ENCODE assay signal across 23 cellular contexts in genomic region chr22:46639843-46640242, GRCh38. TPM values are rescaled to one million over a fixed set of nuclear protein-coding genes. Genes with fewer than 3 reads are reported as not detected.
DNase-seq lines count a peak whose midpoint lies in the region; ATAC-seq, FAIRE-seq and TF ChIP-seq lines count a peak whose summit lies in the region.
"Had no signal": no experiment of that assay in that cellular context is flagged by ENCODE, and none has a peak within 500 bp of the region (broad histone marks: within the 10 kb centered on the region; RNA-seq: fewer than 3 reads in every experiment).

No MANE protein-coding gene starts in this region.

- no peaks in the 10 kb centered on the region for H3K27me3 ChIP-seq in right atrium auricular region
- no peaks in the 10 kb centered on the region for H3K27me3 ChIP-seq in mesenchymal stem cell (ENCODE audit: control insufficient read depth in 1 of 2, insufficient read depth in 1 of 2, low read length in 2 of 2)
- no peaks in the 10 kb centered on the region for H3K27me3 ChIP-seq in vagina

- peaks cover 12% of the 10 kb centered on the region for H3K79me1 ChIP-seq in mesenchymal stem cell (replicated peaks; ENCODE audit: low read length, poor library complexity, severe bottlenecking)

- H4K91ac ChIP-seq in mesenchymal stem cell (ENCODE audit: low read length) = no peak overlapping the region

- H3K4me2 ChIP-seq in mesenchymal stem cell (ENCODE audit: low read length, poor library complexity, severe bottlenecking) = no peak overlapping the region

- no peak overlapping the region for H4K8ac ChIP-seq in mesenchymal stem cell (ENCODE audit: low read length)

- no peak overlapping the region for H3K18ac ChIP-seq in mesenchymal stem cell (ENCODE audit: low read depth in 1 of 2, low read length in 2 of 2)

- no peak overlapping the region for H2BK5ac ChIP-seq in mesenchymal stem cell (ENCODE audit: low read depth, low read length, poor library complexity, severe bottlenecking)

- no peak overlapping the region for H2AK5ac ChIP-seq in mesenchymal stem cell (ENCODE audit: low read length, severe bottlenecking)

- TF ChIP-seq POLR2A in vagina (IDR thresholded peaks at IDR 0.05) = no peak

- no peak overlapping the region for H2BK15ac ChIP-seq in mesenchymal stem cell (ENCODE audit: low read depth, poor library complexity, severe bottlenecking)

- H3K9me3 ChIP-seq in right atrium auricular region (no peaks in the 10 kb centered on the region), mesenchymal stem cell (ENCODE audit: control insufficient read depth, low read length) (no peaks in the 10 kb centered on the region), vagina (no peaks in the 10 kb centered on the region)

- H3K9ac ChIP-seq in mesenchymal stem cell (ENCODE audit: low read length) = no peak overlapping the region

- H2BK12ac ChIP-seq in mesenchymal stem cell (ENCODE audit: low read length in 2 of 2) = no peak overlapping the region

- no peak overlapping the region for H3K4ac ChIP-seq in mesenchymal stem cell (ENCODE audit: low read depth in 1 of 2, low read length in 2 of 2)

- H3K4me3 ChIP-seq in right atrium auricular region = no peak overlapping the region
- H3K4me3 ChIP-seq in astrocyte of the spinal cord (ENCODE audit: low read depth, low read length) = no peak overlapping the region
- H3K4me3 ChIP-seq in mesenchymal stem cell (ENCODE audit: insufficient read depth in 1 of 2, low read depth in 1 of 2, low read length in 2 of 2) = no peak overlapping the region
- H3K4me3 ChIP-seq in vagina = no peak overlapping the region

- H3K4me1 ChIP-seq in right atrium auricular region = peaks cover 0 to 59% of the 10 kb centered on the region in 2 donors
- H3K4me1 ChIP-seq in mesenchymal stem cell (ENCODE audit: control insufficient read depth, insufficient read depth, low read depth, low read length) = peaks cover 38% of the 10 kb centered on the region
- H3K4me1 ChIP-seq in vagina = peaks cover 14% of the 10 kb centered on the region

- ATAC-seq in left ventricle myocardium superior = no peak
- ATAC-seq: HCT116 had no signal

- H3K36me3 ChIP-seq in right atrium auricular region (peaks cover 6% of the 10 kb centered on the region), mesenchymal stem cell (ENCODE audit: control insufficient read depth in 1 of 2, insufficient read depth in 2 of 2, low read depth in 1 of 2, low read length in 2 of 2) (peaks cover 3 to 18% of the 10 kb centered on the region in 2 experiments), vagina (no peaks in the 10 kb centered on the region)

- H2AFZ ChIP-seq in mesenchymal stem cell (ENCODE audit: low read depth, low read length) = no peak overlapping the region

- WGBS in mesenchymal stem cell = 91% methylated on average over 11 of the region's 11 CpGs

- H2BK120ac ChIP-seq in mesenchymal stem cell (ENCODE audit: low read depth, low read length) = no peak overlapping the region

- intact Hi-C loops in left ventricle myocardium superior (cut with micrococcal nuclease) = no loop called here
- intact Hi-C loops in vagina (cut with DNase I) = no loop called here

- H3K23ac ChIP-seq in mesenchymal stem cell (ENCODE audit: low read length in 2 of 2) = no peak overlapping the region

- no peak for TF ChIP-seq CTCF in right atrium auricular region (IDR thresholded peaks at IDR 0.05)
- TF ChIP-seq CTCF in astrocyte of the spinal cord (IDR thresholded peaks at IDR 0.05; ENCODE audit: low read depth, low read length) = no peak
- no peak for TF ChIP-seq CTCF in vagina (IDR thresholded peaks at IDR 0.05)

- H3K14ac ChIP-seq in mesenchymal stem cell (ENCODE audit: low read length in 2 of 2) = no peak overlapping the region

- FAIRE-seq in HTR-8/SVneo (lab: Jason Lieb, UNC) = no peak
- FAIRE-seq: D721Med, GM19239 had no signal

- in situ Hi-C loops in astrocyte of the spinal cord (cut with HindIII; ENCODE audit: low sequenced_read_pairs) = no loop called here

- DNase-seq in right atrium auricular region (ENCODE audit: low spot score) (no peak), left ventricle myocardium superior (no peak), astrocyte of the spinal cord (ENCODE audit: low read depth, low spot score) (peak; percentile 24), mesenchymal stem cell (no peak), vagina (ENCODE audit: extremely low spot score in 2 of 2) (no peak), NCI-H2081 treated with DMSO at 0.1 percent for 48 hours (lab: John Stamatoyannopoulos, UW) (no peak), SIG-M5 treated with dmso at 0.1 percent for 504 hours (lab: John Stamatoyannopoulos, UW; ENCODE audit: unreplicated experiment) (no peak), HTR-8/SVneo (ENCODE audit: insufficient read length, low spot score) (no peak)
- DNase-seq: AML-193; DMS53; EL; GF-D8; GOT3; Kasumi-1; NCI-H1417 treated with DMSO at 0.1 percent for 48 hours; NCI-H187 treated with DMSO at 0.1 percent for 48 hours; NCI-H2227 treated with DMSO at 0.1 percent for 48 hours; NCI-H510A treated with DMSO at 0.1 percent for 48 hours; NCI-H774; NK-92 treated with Interleukin-12 subunit alpha and Interleukin-12 subunit beta, amount 100 ng/mL, for 24 hours had no signal

- H3K27ac ChIP-seq in right atrium auricular region (peak overlapping the region; percentile 12 to 60), mesenchymal stem cell (ENCODE audit: low read length, poor library complexity, severe bottlenecking) (peak overlapping the region; percentile 26), vagina (peak overlapping the region; percentile 30)

RNA-seq across cellular contexts. Expression of gene GRAMD4, which starts 19.7 kb away (rescaled TPM):
- total RNA-seq in right atrium auricular region = 10 to 100 TPM; 29.1 to 31.6 TPM
- 94.0 TPM for total RNA-seq in left ventricle myocardium superior
- polyA plus RNA-seq in mesenchymal stem cell (2013, experiment 1 of 2) = 5.1 TPM
- 5.0 TPM for polyA plus RNA-seq in mesenchymal stem cell (2013, experiment 2 of 2)
- 28.7 TPM for total RNA-seq in vagina
